In the genomic region with DNA sequence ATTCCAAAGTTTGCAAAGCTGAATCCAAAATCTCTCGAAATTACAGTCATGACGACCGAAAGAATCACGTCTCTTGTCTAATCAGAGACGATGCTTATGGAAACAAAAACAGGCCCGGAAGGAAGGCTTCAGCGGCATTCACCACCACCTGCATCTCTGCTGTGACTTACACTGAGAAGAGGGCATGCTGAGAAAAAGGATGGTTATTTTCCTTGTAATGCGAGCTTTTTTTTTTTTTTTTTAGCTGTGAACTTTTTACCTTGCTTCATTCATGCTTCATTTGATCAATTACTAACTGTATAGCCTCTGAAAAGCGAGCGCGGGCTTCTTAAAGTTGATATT, we compare ENCODE assay signal across 8 cellular contexts.
DNase-seq lines count a peak whose midpoint lies in the region; ATAC-seq, FAIRE-seq and TF ChIP-seq lines count a peak whose summit lies in the region.

No MANE protein-coding gene starts in this region.

- no peak for ATAC-seq in gastroesophageal sphincter
- no peak for ATAC-seq in GM19395 (IDR thresholded peaks at IDR 0.05; ENCODE audit: unreplicated experiment)

- no peak for TF ChIP-seq EP300 in gastroesophageal sphincter (IDR thresholded peaks at IDR 0.05)

- peak; percentile 25 to 28 for DNase-seq in NCI-H2081 (lab: John Stamatoyannopoulos, UW)
- DNase-seq in NCI-H2081 treated with DMSO at 0.1 percent for 48 hours (lab: John Stamatoyannopoulos, UW) = no peak
- peak; percentile 23 for DNase-seq in SK-N-DZ (ENCODE audit: low spot score)
- DNase-seq in small intestine = peak; percentile 48
- DNase-seq in MV-4-11 (lab: John Stamatoyannopoulos, UW) = no peak
- no peak for DNase-seq in H4 (ENCODE audit: low spot score)

- H3K4me3 ChIP-seq in gastroesophageal sphincter (peak overlapping the region; percentile 41 to 65), small intestine (ENCODE audit: low read depth in 1 of 2, low read length in 2 of 2) (peak overlapping the region; percentile 62 to 65)

- H3K36me3 ChIP-seq in gastroesophageal sphincter (no peaks in the 10 kb centered on the region), small intestine (ENCODE audit: control insufficient read depth in 2 of 2, insufficient read depth in 2 of 2, low read length in 2 of 2) (peaks cover 0 to 2% of the 10 kb centered on the region in 2 donors)

- WGBS in gastroesophageal sphincter (ENCODE audit: low coverage in 1 of 2), 2 donors = 21 to 30% methylated on average over 10 to 11 of the region's 11 CpGs
- WGBS in small intestine, 3 donors = 8 to 36% (median 17%) methylated on average over 11 of the region's 11 CpGs

- H3K27me3 ChIP-seq in gastroesophageal sphincter (no peaks in the 10 kb centered on the region), small intestine (ENCODE audit: control insufficient read depth in 2 of 2, insufficient read depth in 2 of 2, low read length in 2 of 2) (no peaks in the 10 kb centered on the region)

- H3K27ac ChIP-seq in gastroesophageal sphincter (peak overlapping the region; percentile 30 to 91 (median 89)), small intestine (ENCODE audit: low read depth in 1 of 2, low read length in 1 of 2) (peak overlapping the region; percentile 93 to 94)

- H3K4me1 ChIP-seq in gastroesophageal sphincter (peaks cover 4 to 60% (median 12%) of the 10 kb centered on the region in 3 donors), small intestine (ENCODE audit: control insufficient read depth in 2 of 2, insufficient read depth in 1 of 2, low read depth in 1 of 2, low read length in 1 of 2) (no peaks in the 10 kb centered on the region)

- TF ChIP-seq POLR2A in gastroesophageal sphincter (IDR thresholded peaks at IDR 0.05) = no peak

- TF ChIP-seq CTCF in gastroesophageal sphincter (IDR thresholded peaks at IDR 0.05) = no peak

- no peak for FAIRE-seq in small intestine (lab: Jason Lieb, UNC)

- H3K9me3 ChIP-seq in gastroesophageal sphincter = no peaks in the 10 kb centered on the region
- no peaks in the 10 kb centered on the region for H3K9me3 ChIP-seq in small intestine (ENCODE audit: control insufficient read depth, low read depth)

Comparison
In these comparisons a context has a peak if more than half of its experiments do, and no peak if none do; other contexts are left out.
1. DNase-seq: peak in NCI-H2081 (2 of 2), SK-N-DZ (single experiment) and small intestine (single experiment); none in NCI-H2081 treated with DMSO at 0.1 percent for 48 hours (single experiment), MV-4-11 (single experiment) and H4 (single experiment).